ENCODE assay signal across 21 cellular contexts in the genomic region with DNA sequence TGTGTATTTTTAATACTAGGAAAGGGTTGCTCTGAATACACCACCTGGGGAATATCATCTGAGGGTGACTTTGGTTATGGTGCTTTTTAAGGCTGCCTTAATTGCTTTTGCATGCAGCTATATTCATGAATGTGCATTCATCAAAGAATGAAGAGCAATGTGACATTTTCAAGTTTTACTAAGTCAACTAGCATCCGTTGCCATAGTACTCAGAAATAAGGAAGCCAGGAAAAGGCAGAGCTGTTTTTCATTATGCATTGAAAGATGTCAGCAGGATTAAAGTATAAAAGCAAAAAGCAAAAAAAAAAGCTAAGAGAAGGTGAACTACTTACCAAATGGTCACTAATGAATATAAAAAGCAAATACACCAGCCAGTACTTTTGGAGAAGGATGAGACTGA.
"Had no signal": no experiment of that assay in that cellular context is flagged by ENCODE, and none has a peak within 500 bp of the region (broad histone marks: within the 10 kb centered on the region; RNA-seq: fewer than 3 reads in every experiment).

No MANE protein-coding gene starts in this region.

- H3K4me3 ChIP-seq: heart right ventricle, spleen, suprapubic skin, tibial nerve had no signal

- H3K4me1 ChIP-seq: foreskin keratinocyte, spleen, suprapubic skin had no signal

- H3K36me3 ChIP-seq: heart right ventricle, spleen, suprapubic skin, tibial nerve had no signal

- H3K9me3 ChIP-seq: suprapubic skin had no signal

- H3K27ac ChIP-seq: foreskin keratinocyte, heart right ventricle, spleen, suprapubic skin, tibial nerve had no signal

- H3K27me3 ChIP-seq: foreskin keratinocyte, heart right ventricle, spleen, suprapubic skin, tibial nerve had no signal

- DNase-seq: activated CD4-positive, alpha-beta T cell treated with anti-CD3 and anti-CD28 coated beads for 4 hours; activated CD4-positive, alpha-beta T cell treated with anti-CD3 and anti-CD28 coated beads, Interleukin-2, amount 50 U/mL, for 4 hours; activated CD4-positive, CD25-positive, alpha-beta regulatory T cell; activated naive CD4-positive, alpha-beta T cell; activated T-cell treated with anti-CD3 and anti-CD28 coated beads for 4 hours; activated T-cell treated with anti-CD3 and anti-CD28 coated beads, Interleukin-2, amount 50 U/mL, for 72 hours; anterior cingulate cortex; dermis blood vessel endothelial cell; effector CD8-positive, alpha-beta T cell; foreskin keratinocyte; heart right ventricle; midbrain; naive thymus-derived CD4-positive, alpha-beta T cell; posterior cingulate gyrus; right cardiac atrium; spleen; stimulated activated naive CD4-positive, alpha-beta T cell had no signal

- FAIRE-seq: bronchial epithelial cell, endothelial cell of umbilical vein had no signal
